9 cellular contexts compared by ENCODE assay signal in the genomic region with DNA sequence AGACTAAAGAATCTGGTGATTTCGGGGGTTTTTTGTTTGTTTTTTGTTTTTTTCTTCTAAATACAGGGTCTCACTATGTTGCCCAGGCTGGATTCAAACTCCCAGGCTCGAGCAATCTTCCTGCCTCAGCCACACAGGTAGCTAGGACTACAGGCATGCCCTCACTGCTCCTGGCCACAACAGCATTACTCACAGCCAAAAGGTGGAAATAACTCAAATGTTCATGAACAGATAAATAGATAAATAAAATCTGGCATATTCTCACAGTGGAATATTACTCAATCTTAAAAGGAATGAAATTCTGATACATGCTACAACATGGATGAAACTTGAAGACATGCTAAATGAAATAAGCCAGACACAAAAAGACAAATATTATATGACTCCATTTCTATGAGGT.
"Had no signal": no experiment of that assay in that cellular context is flagged by ENCODE, and none has a peak within 500 bp of the region (broad histone marks: within the 10 kb centered on the region; RNA-seq: fewer than 3 reads in every experiment).

No MANE protein-coding gene starts in this region.

- H3K4me3 ChIP-seq: GM23248, GM23338, HAP-1 had no signal

- H3K27ac ChIP-seq: GM23248 had no signal

- H3K9me3 ChIP-seq: HAP-1 had no signal

- H2AFZ ChIP-seq: GM23248, GM23338 had no signal

- H3K4me1 ChIP-seq: HAP-1 had no signal

- FAIRE-seq: H1 had no signal

- H3K9me3 Mint-ChIP-seq: HFFc6 had no signal

- H3K4me2 ChIP-seq: GM23338 had no signal

- H3K4me3 Mint-ChIP-seq: GM23338, H9, HFFc6 had no signal

- H3K36me3 ChIP-seq: HAP-1 had no signal

- DNase-seq: GM23248, GOT3, H7, H9, HCEC 1CT, HFFc6 had no signal

- H3K9ac ChIP-seq: GM23248 had no signal

- H3K27ac Mint-ChIP-seq: GM23338, H9, HFFc6 had no signal
